ENCODE assay signal across 9 cellular contexts in genomic region chr12:6866163-6866919, GRCh38. TPM values are rescaled to one million over a fixed set of nuclear protein-coding genes. Genes with fewer than 3 reads are reported as not detected.
DNase-seq lines count a peak whose midpoint lies in the region; ATAC-seq and TF ChIP-seq lines count a peak whose summit lies in the region.
"Had no signal": no experiment of that assay in that cellular context is flagged by ENCODE, and none has a peak within 500 bp of the region (broad histone marks: within the 10 kb centered on the region; RNA-seq: fewer than 3 reads in every experiment).

No MANE protein-coding gene starts in this region.

- H3K36me3 ChIP-seq in lower lobe of right lung (peaks cover 72% of the 10 kb centered on the region), tibial nerve (peaks cover 0 to 69% (median 9%) of the 10 kb centered on the region in 3 donors)

- H3K27ac ChIP-seq in angular gyrus (ENCODE audit: low read depth, low read length) (peak overlapping the region; percentile 96), lower lobe of right lung (peak overlapping the region; percentile 98), tibial nerve (peak overlapping the region; percentile 77 to 98 (median 96))
- H3K27ac ChIP-seq: cardiac muscle cell had no signal

- H3K4me3 ChIP-seq in lower lobe of right lung = peak overlapping the region; percentile 98
- H3K4me3 ChIP-seq in tibial nerve = peak overlapping the region; percentile 76 to 96 (median 94)

- intact Hi-C loops in lower lobe of right lung (cut with DNase I) = no loop called here

- no peak for TF ChIP-seq EP300 in tibial nerve (IDR thresholded peaks at IDR 0.05)

- no peaks in the 10 kb centered on the region for H3K9me3 Mint-ChIP-seq in activated T-cell treated with anti-CD3 and anti-CD28 coated beads, Interleukin-2, amount 50 U/mL, for 4 hours

- H3K27me3 ChIP-seq in lower lobe of right lung (ENCODE audit: low read depth) = no peaks in the 10 kb centered on the region
- no peaks in the 10 kb centered on the region for H3K27me3 ChIP-seq in tibial nerve
- H3K27me3 ChIP-seq: cardiac muscle cell had no signal

- H3K4me1 ChIP-seq in lower lobe of right lung = peaks cover 37% of the 10 kb centered on the region
- peaks cover 0 to 42% (median 23%) of the 10 kb centered on the region in 4 donors for H3K4me1 ChIP-seq in tibial nerve

- no peak for DNase-seq in activated T-cell treated with anti-CD3 and anti-CD28 coated beads, Interleukin-2, amount 50 U/mL, for 4 hours
- DNase-seq in activated T-cell treated with anti-CD3 and anti-CD28 coated beads, Interleukin-2, amount 50 U/mL, for 48 hours = no peak
- DNase-seq in lower lobe of right lung = no peak
- no peak for DNase-seq in tibial nerve (ENCODE audit: low spot score in 2 of 2)
- DNase-seq in SKM-1 (lab: John Stamatoyannopoulos, UW; ENCODE audit: unreplicated experiment) = no peak
- DNase-seq in NAMALWA (ENCODE audit: low spot score) = no peak
- no peak for DNase-seq in stimulated activated CD4-positive, alpha-beta T cell treated with anti-CD3 and anti-CD28 coated beads, Interleukin-4, amount 100 ng/mL, for 1 hour

- H3K4me1 Mint-ChIP-seq in activated T-cell treated with anti-CD3 and anti-CD28 coated beads, Interleukin-2, amount 50 U/mL, for 4 hours (ENCODE audit: low read depth) = peaks cover 36% of the 10 kb centered on the region

- WGBS in tibial nerve, 2 donors = 70 to 74% methylated on average over 18 to 19 of the region's 19 CpGs

- peak overlapping the region; percentile 93 for H3K4me3 Mint-ChIP-seq in activated T-cell treated with anti-CD3 and anti-CD28 coated beads, Interleukin-2, amount 50 U/mL, for 4 hours

- ATAC-seq in activated T-cell treated with anti-CD3 and anti-CD28 coated beads, Interleukin-2, amount 50 U/mL, for 4 hours = no peak
- no peak for ATAC-seq in lower lobe of right lung

- TF ChIP-seq CTCF in lower lobe of right lung (IDR thresholded peaks at IDR 0.05) (no peak), tibial nerve (IDR thresholded peaks at IDR 0.05) (no peak)

- no peak for TF ChIP-seq POLR2A in tibial nerve (IDR thresholded peaks at IDR 0.05)

- H3K27me3 Mint-ChIP-seq in activated T-cell treated with anti-CD3 and anti-CD28 coated beads, Interleukin-2, amount 50 U/mL, for 4 hours (ENCODE audit: low read depth) = no peaks in the 10 kb centered on the region

- H3K9me3 ChIP-seq in lower lobe of right lung (no peaks in the 10 kb centered on the region), tibial nerve (no peaks in the 10 kb centered on the region)

- peaks cover 54% of the 10 kb centered on the region for H3K36me3 Mint-ChIP-seq in activated T-cell treated with anti-CD3 and anti-CD28 coated beads, Interleukin-2, amount 50 U/mL, for 4 hours (ENCODE audit: insufficient read depth)

RNA-seq across cellular contexts. Expression of gene TPI1, which starts 1.0 kb away (rescaled TPM):
- total RNA-seq in activated T-cell treated with anti-CD3 and anti-CD28 coated beads, Interleukin-2, amount 50 U/mL, for 4 hours = 1,000 to 10,000 TPM; 1,135 to 1,217 (median 1,169) TPM
- total RNA-seq in lower lobe of right lung = 278 TPM
- 100 to 1,000 TPM; 189 to 346 (median 282) TPM for total RNA-seq in tibial nerve

RNA-seq across cellular contexts. Expression of gene SPSB2, which starts 6.8 kb away (rescaled TPM):
- total RNA-seq in activated T-cell treated with anti-CD3 and anti-CD28 coated beads, Interleukin-2, amount 50 U/mL, for 4 hours = 1 to 10 TPM; 5.6 to 8.5 (median 6.7) TPM
- total RNA-seq in lower lobe of right lung (25.5 TPM), tibial nerve (10 to 100 TPM in 3 of 4 donors, 1 to 10 TPM in 1; 9.4 to 12.7 (median 11.8) TPM)

RNA-seq across cellular contexts. Expression of gene USP5, which starts 14.4 kb away (rescaled TPM):
- total RNA-seq in activated T-cell treated with anti-CD3 and anti-CD28 coated beads, Interleukin-2, amount 50 U/mL, for 4 hours = 100 to 1,000 TPM; 169 to 192 (median 176) TPM
- total RNA-seq in lower lobe of right lung (58.6 TPM), tibial nerve (10 to 100 TPM; 47.6 to 63.9 (median 56.8) TPM)

RNA-seq across cellular contexts. Expression of gene CDCA3, which starts 15.3 kb away (rescaled TPM):
- 1 to 10 TPM; 1.7 to 4.0 (median 3.1) TPM for total RNA-seq in activated T-cell treated with anti-CD3 and anti-CD28 coated beads, Interleukin-2, amount 50 U/mL, for 4 hours
- total RNA-seq in lower lobe of right lung = 2.9 TPM
- 10 to 100 TPM in 1 of 4 donors, 1 to 10 TPM in 1, under 1 TPM in 2; 0.21 to 19.4 (median 3.6) TPM for total RNA-seq in tibial nerve

RNA-seq across cellular contexts. Expression of gene GNB3, which starts 25.6 kb away (rescaled TPM):
- total RNA-seq in activated T-cell treated with anti-CD3 and anti-CD28 coated beads, Interleukin-2, amount 50 U/mL, for 4 hours = under 1 TPM; 0.13 to 0.90 (median 0.38) TPM
- total RNA-seq in lower lobe of right lung = 1.0 TPM
- total RNA-seq in tibial nerve = 1 to 10 TPM in 3 of 4 donors, under 1 TPM in 1; 0.84 to 9.9 (median 5.6) TPM
